Comparison of ENCODE assay signal across 1 cellular context in genomic region chr20:25057234-25058050, GRCh38.
TF ChIP-seq lines count a peak whose summit lies in the region.

No MANE protein-coding gene starts in this region.

TF ChIP-seq in GM12878, 131 proteins besides CTCF, POLR2A, EP300 and RAD21 (continued from another document and continues in another):
- TF ChIP-seq SKIL (IDR thresholded peaks at IDR 0.05; ENCODE audit: low read depth, poor library complexity, severe bottlenecking) (no peak), PBX3 (IDR thresholded peaks at IDR 0.05; ENCODE audit: insufficient replicate concordance, low read depth, low read length) (no peak), MLLT1 (IDR thresholded peaks at IDR 0.05) (no peak), POU2F2 (IDR thresholded peaks at IDR 0.05; ENCODE audit: borderline replicate concordance, low read depth, low read length) (no peak), SPI1 (IDR thresholded peaks at IDR 0.05; ENCODE audit: borderline replicate concordance, insufficient read depth, low read depth, low read length) (no peak), CREM (IDR thresholded peaks at IDR 0.05; ENCODE audit: low read depth) (no peak), CBX5 (IDR thresholded peaks at IDR 0.05; ENCODE audit: low read depth) (no peak), JUND (IDR thresholded peaks at IDR 0.05; ENCODE audit: low read depth, low read length) (no peak), MXI1 (IDR thresholded peaks at IDR 0.05; ENCODE audit: low read depth, low read length) (peak; percentile 86), STAT3 (IDR thresholded peaks at IDR 0.05; ENCODE audit: low read depth, low read length) (no peak), NR2C2 (IDR thresholded peaks at IDR 0.05; ENCODE audit: borderline replicate concordance, control insufficient read depth, insufficient read length, low read depth) (no peak), ZZZ3 (IDR thresholded peaks at IDR 0.05; ENCODE audit: control insufficient read depth, insufficient read length, low read depth) (no peak), SMAD5 (IDR thresholded peaks at IDR 0.05; ENCODE audit: low read depth) (no peak), CEBPB (IDR thresholded peaks at IDR 0.05; ENCODE audit: borderline replicate concordance in 1 of 2, low read depth in 2 of 2, low read length in 2 of 2) (no peak), GATAD2B (conservative IDR thresholded peaks at IDR 0.05; ENCODE audit: low read depth) (peak; percentile 56), POLR2AphosphoS2 (IDR thresholded peaks at IDR 0.05; ENCODE audit: low read depth, low read length) (no peak; the same call in 1 of the 2 replicates), ETV6 (conservative IDR thresholded peaks at IDR 0.05 in 1 of 2, IDR thresholded peaks at IDR 0.05 in 1 of 2; ENCODE audit: borderline replicate concordance in 1 of 2, low read depth in 1 of 2) (no peak), ZNF24 (IDR thresholded peaks at IDR 0.05) (peak; percentile 21; the same call in 1 of the 2 replicates), IRF4 (IDR thresholded peaks at IDR 0.05; ENCODE audit: low read depth, low read length) (no peak), ZNF207 (IDR thresholded peaks at IDR 0.05; ENCODE audit: borderline replicate concordance) (no peak), MAX (IDR thresholded peaks at IDR 0.05; ENCODE audit: low read depth, low read length) (no peak; the same call in 1 of the 2 replicates), GABPA (IDR thresholded peaks at IDR 0.05; ENCODE audit: low read depth) (no peak), FOS (IDR thresholded peaks at IDR 0.05; ENCODE audit: borderline replicate concordance, extremely low read depth, insufficient read length) (no peak), ZNF384 (IDR thresholded peaks at IDR 0.05; ENCODE audit: borderline replicate concordance, low read depth, low read length) (no peak), CBFB (IDR thresholded peaks at IDR 0.05; ENCODE audit: low read depth) (peak; percentile 66), RFX5 (IDR thresholded peaks at IDR 0.05; ENCODE audit: low read depth, low read length) (no peak), KLF5 (IDR thresholded peaks at IDR 0.05; ENCODE audit: partially characterized antibody) (peak; percentile 70), ZBTB4 (CRISPR knock-in tag; IDR thresholded peaks at IDR 0.05) (no peak), RUNX3 (IDR thresholded peaks at IDR 0.05; ENCODE audit: low read length) (peak; percentile 74), ZBED1 (IDR thresholded peaks at IDR 0.05; ENCODE audit: borderline replicate concordance) (no peak), CHD1 (IDR thresholded peaks at IDR 0.05; ENCODE audit: low read depth, low read length) (no peak), RAD51 (IDR thresholded peaks at IDR 0.05) (no peak), NBN (IDR thresholded peaks at IDR 0.05) (peak; percentile 84), SMC3 (IDR thresholded peaks at IDR 0.05; ENCODE audit: borderline replicate concordance, low read length) (no peak), RELA (IDR thresholded peaks at IDR 0.05; ENCODE audit: borderline replicate concordance, partially characterized antibody) (no peak), KAT2A (conservative IDR thresholded peaks at IDR 0.05; ENCODE audit: control insufficient read depth, low read depth, low read length) (no peak), CHD2 (IDR thresholded peaks at IDR 0.05; ENCODE audit: borderline replicate concordance, low read depth, low read length) (0 out of 2 replicates have a peak, but pooled peaks have one; percentile 19), NRF1 (conservative IDR thresholded peaks at IDR 0.05; ENCODE audit: low read depth, low read length) (no peak), EZH2 (IDR thresholded peaks at IDR 0.05; ENCODE audit: borderline replicate concordance, control insufficient read depth, low read depth, low read length) (no peak), RB1 (IDR thresholded peaks at IDR 0.05; ENCODE audit: borderline replicate concordance) (peak; percentile 31; the same call in 1 of the 2 replicates), STAT1 (conservative IDR thresholded peaks at IDR 0.05) (no peak), HDGF (IDR thresholded peaks at IDR 0.05) (no peak), TAF1 (IDR thresholded peaks at IDR 0.05; ENCODE audit: borderline replicate concordance, low read depth, low read length) (no peak), NFYA (IDR thresholded peaks at IDR 0.05; ENCODE audit: borderline replicate concordance, low read depth, low read length) (no peak)
- TF ChIP-seq, protein P1, sequence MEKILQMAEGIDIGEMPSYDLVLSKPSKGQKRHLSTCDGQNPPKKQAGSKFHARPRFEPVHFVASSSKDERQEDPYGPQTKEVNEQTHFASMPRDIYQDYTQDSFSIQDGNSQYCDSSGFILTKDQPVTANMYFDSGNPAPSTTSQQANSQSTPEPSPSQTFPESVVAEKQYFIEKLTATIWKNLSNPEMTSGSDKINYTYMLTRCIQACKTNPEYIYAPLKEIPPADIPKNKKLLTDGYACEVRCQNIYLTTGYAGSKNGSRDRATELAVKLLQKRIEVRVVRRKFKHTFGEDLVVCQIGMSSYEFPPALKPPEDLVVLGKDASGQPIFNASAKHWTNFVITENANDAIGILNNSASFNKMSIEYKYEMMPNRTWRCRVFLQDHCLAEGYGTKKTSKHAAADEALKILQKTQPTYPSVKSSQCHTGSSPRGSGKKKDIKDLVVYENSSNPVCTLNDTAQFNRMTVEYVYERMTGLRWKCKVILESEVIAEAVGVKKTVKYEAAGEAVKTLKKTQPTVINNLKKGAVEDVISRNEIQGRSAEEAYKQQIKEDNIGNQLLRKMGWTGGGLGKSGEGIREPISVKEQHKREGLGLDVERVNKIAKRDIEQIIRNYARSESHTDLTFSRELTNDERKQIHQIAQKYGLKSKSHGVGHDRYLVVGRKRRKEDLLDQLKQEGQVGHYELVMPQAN (conservative IDR thresholded peaks at IDR 0.05) = peak; percentile 71
- TF ChIP-seq, protein P2, sequence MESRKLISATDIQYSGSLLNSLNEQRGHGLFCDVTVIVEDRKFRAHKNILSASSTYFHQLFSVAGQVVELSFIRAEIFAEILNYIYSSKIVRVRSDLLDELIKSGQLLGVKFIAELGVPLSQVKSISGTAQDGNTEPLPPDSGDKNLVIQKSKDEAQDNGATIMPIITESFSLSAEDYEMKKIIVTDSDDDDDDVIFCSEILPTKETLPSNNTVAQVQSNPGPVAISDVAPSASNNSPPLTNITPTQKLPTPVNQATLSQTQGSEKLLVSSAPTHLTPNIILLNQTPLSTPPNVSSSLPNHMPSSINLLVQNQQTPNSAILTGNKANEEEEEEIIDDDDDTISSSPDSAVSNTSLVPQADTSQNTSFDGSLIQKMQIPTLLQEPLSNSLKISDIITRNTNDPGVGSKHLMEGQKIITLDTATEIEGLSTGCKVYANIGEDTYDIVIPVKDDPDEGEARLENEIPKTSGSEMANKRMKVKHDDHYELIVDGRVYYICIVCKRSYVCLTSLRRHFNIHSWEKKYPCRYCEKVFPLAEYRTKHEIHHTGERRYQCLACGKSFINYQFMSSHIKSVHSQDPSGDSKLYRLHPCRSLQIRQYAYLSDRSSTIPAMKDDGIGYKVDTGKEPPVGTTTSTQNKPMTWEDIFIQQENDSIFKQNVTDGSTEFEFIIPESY (IDR thresholded peaks at IDR 0.05) = no peak
- TF ChIP-seq, protein P3, sequence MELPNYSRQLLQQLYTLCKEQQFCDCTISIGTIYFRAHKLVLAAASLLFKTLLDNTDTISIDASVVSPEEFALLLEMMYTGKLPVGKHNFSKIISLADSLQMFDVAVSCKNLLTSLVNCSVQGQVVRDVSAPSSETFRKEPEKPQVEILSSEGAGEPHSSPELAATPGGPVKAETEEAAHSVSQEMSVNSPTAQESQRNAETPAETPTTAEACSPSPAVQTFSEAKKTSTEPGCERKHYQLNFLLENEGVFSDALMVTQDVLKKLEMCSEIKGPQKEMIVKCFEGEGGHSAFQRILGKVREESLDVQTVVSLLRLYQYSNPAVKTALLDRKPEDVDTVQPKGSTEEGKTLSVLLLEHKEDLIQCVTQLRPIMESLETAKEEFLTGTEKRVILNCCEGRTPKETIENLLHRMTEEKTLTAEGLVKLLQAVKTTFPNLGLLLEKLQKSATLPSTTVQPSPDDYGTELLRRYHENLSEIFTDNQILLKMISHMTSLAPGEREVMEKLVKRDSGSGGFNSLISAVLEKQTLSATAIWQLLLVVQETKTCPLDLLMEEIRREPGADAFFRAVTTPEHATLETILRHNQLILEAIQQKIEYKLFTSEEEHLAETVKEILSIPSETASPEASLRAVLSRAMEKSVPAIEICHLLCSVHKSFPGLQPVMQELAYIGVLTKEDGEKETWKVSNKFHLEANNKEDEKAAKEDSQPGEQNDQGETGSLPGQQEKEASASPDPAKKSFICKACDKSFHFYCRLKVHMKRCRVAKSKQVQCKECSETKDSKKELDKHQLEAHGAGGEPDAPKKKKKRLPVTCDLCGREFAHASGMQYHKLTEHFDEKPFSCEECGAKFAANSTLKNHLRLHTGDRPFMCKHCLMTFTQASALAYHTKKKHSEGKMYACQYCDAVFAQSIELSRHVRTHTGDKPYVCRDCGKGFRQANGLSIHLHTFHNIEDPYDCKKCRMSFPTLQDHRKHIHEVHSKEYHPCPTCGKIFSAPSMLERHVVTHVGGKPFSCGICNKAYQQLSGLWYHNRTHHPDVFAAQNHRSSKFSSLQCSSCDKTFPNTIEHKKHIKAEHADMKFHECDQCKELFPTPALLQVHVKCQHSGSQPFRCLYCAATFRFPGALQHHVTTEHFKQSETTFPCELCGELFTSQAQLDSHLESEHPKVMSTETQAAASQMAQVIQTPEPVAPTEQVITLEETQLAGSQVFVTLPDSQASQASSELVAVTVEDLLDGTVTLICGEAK (IDR thresholded peaks at IDR 0.05; ENCODE audit: borderline replicate concordance) = no peak
- TF ChIP-seq, protein P4, sequence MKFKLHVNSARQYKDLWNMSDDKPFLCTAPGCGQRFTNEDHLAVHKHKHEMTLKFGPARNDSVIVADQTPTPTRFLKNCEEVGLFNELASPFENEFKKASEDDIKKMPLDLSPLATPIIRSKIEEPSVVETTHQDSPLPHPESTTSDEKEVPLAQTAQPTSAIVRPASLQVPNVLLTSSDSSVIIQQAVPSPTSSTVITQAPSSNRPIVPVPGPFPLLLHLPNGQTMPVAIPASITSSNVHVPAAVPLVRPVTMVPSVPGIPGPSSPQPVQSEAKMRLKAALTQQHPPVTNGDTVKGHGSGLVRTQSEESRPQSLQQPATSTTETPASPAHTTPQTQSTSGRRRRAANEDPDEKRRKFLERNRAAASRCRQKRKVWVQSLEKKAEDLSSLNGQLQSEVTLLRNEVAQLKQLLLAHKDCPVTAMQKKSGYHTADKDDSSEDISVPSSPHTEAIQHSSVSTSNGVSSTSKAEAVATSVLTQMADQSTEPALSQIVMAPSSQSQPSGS (IDR thresholded peaks at IDR 0.05; ENCODE audit: low read length) = no peak
